ENCODE assay signal across 8 cellular contexts in the genomic region with DNA sequence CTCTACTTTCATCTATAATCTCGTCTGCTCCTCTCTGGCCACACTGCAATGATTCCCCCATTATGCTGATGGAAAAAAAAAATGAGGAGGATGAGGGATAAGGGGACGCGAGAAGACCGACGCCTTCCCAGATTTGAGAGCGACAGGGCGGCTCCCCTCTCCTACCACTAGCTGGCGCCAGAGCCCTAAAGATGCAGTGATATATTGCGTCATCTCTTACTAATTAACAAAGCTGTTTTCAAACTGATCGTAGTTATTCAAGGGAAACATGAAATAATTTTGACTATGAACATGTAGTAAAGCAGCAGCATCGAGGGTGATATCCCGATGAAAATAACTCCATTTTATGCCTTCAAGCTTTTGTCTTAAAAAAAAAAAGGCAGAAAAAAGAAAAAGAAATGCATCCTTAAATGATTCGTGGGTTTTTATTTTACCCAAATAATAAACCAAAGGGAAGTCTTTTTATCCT. TPM values are rescaled to one million over a fixed set of nuclear protein-coding genes. Genes with fewer than 3 reads are reported as not detected.
DNase-seq lines count a peak whose midpoint lies in the region; ATAC-seq lines count a peak whose summit lies in the region.

No MANE protein-coding gene starts in this region.

- no peaks in the 10 kb centered on the region for H3K9me3 Mint-ChIP-seq in activated T-cell treated with anti-CD3 and anti-CD28 coated beads, Interleukin-2, amount 50 U/mL, for 24 hours
- no peaks in the 10 kb centered on the region for H3K9me3 Mint-ChIP-seq in naive thymus-derived CD8-positive, alpha-beta T cell
- no peaks in the 10 kb centered on the region for H3K9me3 Mint-ChIP-seq in stimulated activated effector memory CD8-positive, alpha-beta T cell treated with anti-CD3 and anti-CD28 coated beads, Interleukin-12 subunit alpha, Interleukin-12 subunit beta, amount 100 ng/mL, for 72 hours

- POLR2A ChIA-PET in naive thymus-derived CD8-positive, alpha-beta T cell (lab: Charles Lee), result interaction anchor here (0.6 to 4.6 kb wide), 9 partner anchors 48 to 252 kb away, joined by 3 to 124 read pairs (median 6); partner anchors contain the start of genes AGPS, HNRNPA3 and NFE2L2

- no peak overlapping the region for H3K27ac Mint-ChIP-seq in activated T-cell treated with anti-CD3 and anti-CD28 coated beads, Interleukin-2, amount 50 U/mL, for 24 hours
- H3K27ac Mint-ChIP-seq in naive thymus-derived CD8-positive, alpha-beta T cell, result no peak overlapping the region
- no peak overlapping the region for H3K27ac Mint-ChIP-seq in stimulated activated effector memory CD8-positive, alpha-beta T cell treated with anti-CD3 and anti-CD28 coated beads, Interleukin-12 subunit alpha, Interleukin-12 subunit beta, amount 100 ng/mL, for 72 hours

- H3K27me3 Mint-ChIP-seq in activated T-cell treated with anti-CD3 and anti-CD28 coated beads, Interleukin-2, amount 50 U/mL, for 24 hours, result peaks cover 3% of the 10 kb centered on the region
- peaks cover 0 to 4% (median 2%) of the 10 kb centered on the region in 5 donors for H3K27me3 Mint-ChIP-seq in naive thymus-derived CD8-positive, alpha-beta T cell

- H3K36me3 Mint-ChIP-seq in activated T-cell treated with anti-CD3 and anti-CD28 coated beads, Interleukin-2, amount 50 U/mL, for 24 hours (ENCODE audit: low read depth), result no peaks in the 10 kb centered on the region
- H3K36me3 Mint-ChIP-seq in naive thymus-derived CD8-positive, alpha-beta T cell, result no peaks in the 10 kb centered on the region
- no peaks in the 10 kb centered on the region for H3K36me3 Mint-ChIP-seq in stimulated activated effector memory CD8-positive, alpha-beta T cell treated with anti-CD3 and anti-CD28 coated beads, Interleukin-12 subunit alpha, Interleukin-12 subunit beta, amount 100 ng/mL, for 72 hours

- ATAC-seq in GM21423 (IDR thresholded peaks at IDR 0.05; ENCODE audit: unreplicated experiment), result peak; percentile 55
- peak; percentile 80 to 81 for ATAC-seq in naive thymus-derived CD8-positive, alpha-beta T cell
- peak; percentile 87 for ATAC-seq in stimulated activated effector memory CD8-positive, alpha-beta T cell treated with anti-CD3 and anti-CD28 coated beads, Interleukin-12 subunit alpha, Interleukin-12 subunit beta, amount 100 ng/mL, for 72 hours

- H3K4me1 Mint-ChIP-seq in activated T-cell treated with anti-CD3 and anti-CD28 coated beads, Interleukin-2, amount 50 U/mL, for 24 hours (ENCODE audit: low read depth), result peaks cover 20% of the 10 kb centered on the region
- peaks cover 7 to 18% (median 15%) of the 10 kb centered on the region in 4 donors for H3K4me1 Mint-ChIP-seq in naive thymus-derived CD8-positive, alpha-beta T cell
- peaks cover 18% of the 10 kb centered on the region for H3K4me1 Mint-ChIP-seq in stimulated activated effector memory CD8-positive, alpha-beta T cell treated with anti-CD3 and anti-CD28 coated beads, Interleukin-12 subunit alpha, Interleukin-12 subunit beta, amount 100 ng/mL, for 72 hours

- H3K4me3 Mint-ChIP-seq in activated T-cell treated with anti-CD3 and anti-CD28 coated beads, Interleukin-2, amount 50 U/mL, for 24 hours, result no peak overlapping the region
- no peak overlapping the region for H3K4me3 Mint-ChIP-seq in naive thymus-derived CD8-positive, alpha-beta T cell
- H3K4me3 Mint-ChIP-seq in stimulated activated effector memory CD8-positive, alpha-beta T cell treated with anti-CD3 and anti-CD28 coated beads, Interleukin-12 subunit alpha, Interleukin-12 subunit beta, amount 100 ng/mL, for 72 hours, result no peak overlapping the region

- DNase-seq in COR-L47 (lab: John Stamatoyannopoulos, UW) (peak; percentile 86), KG1 (lab: John Stamatoyannopoulos, UW) (peak; percentile 53), OCI-M2 (lab: John Stamatoyannopoulos, UW; ENCODE audit: unreplicated experiment) (peak; percentile 69), fibroblast of gingiva (ENCODE audit: low read depth) (peak; percentile 66)
- peak; percentile 83 for DNase-seq in activated T-cell treated with anti-CD3 and anti-CD28 coated beads, Interleukin-2, amount 50 U/mL, for 24 hours
- peak; percentile 65 to 89 (median 76) for DNase-seq in naive thymus-derived CD8-positive, alpha-beta T cell
- peak; percentile 72 to 87 for DNase-seq in stimulated activated effector memory CD8-positive, alpha-beta T cell treated with anti-CD3 and anti-CD28 coated beads, Interleukin-12 subunit alpha, Interleukin-12 subunit beta, amount 100 ng/mL, for 72 hours (ENCODE audit: low spot score in 2 of 2)

RNA-seq across cellular contexts. Expression of gene HNRNPA3, which starts 48.0 kb away (rescaled TPM):
- total RNA-seq in naive thymus-derived CD8-positive, alpha-beta T cell, result 100 to 1,000 TPM; 156 to 158 TPM
- polyA plus RNA-seq in naive thymus-derived CD8-positive, alpha-beta T cell, result 10 to 100 TPM; 47.6 to 56.6 (median 52.1) TPM

Comparison
In these comparisons a context has a peak if more than half of its experiments do, and no peak if none do; other contexts are left out.
1. Peak in every context shown above with its lines: DNase-seq and ATAC-seq.